Comparison of ENCODE assay signal across 9 cellular contexts in the genomic region with DNA sequence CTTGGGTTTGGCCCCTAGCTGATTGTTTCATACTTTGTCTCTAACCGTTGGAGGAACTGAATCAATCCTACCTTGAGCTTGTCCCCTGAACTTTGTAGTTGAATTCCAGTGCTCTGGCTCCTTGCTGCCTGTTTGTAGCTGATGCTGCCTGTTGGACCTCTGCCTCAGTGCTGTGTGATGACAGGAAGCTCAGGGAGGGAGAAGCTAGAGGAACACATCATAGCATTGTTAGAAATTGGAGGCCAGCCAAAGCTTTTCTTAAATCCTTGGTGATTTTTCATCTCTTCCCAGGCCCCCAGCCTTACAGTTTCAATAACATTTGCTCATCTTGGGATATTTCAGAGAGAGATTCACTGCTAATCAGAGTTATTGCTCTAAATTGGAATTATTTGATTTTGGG. TPM values are rescaled to one million over a fixed set of nuclear protein-coding genes. Genes with fewer than 3 reads are reported as not detected.
A peak's percentile ranks its signal among the peaks of the same experiment; 100 is the strongest.
DNase-seq lines count a peak whose midpoint lies in the region; ATAC-seq and TF ChIP-seq lines count a peak whose summit lies in the region.
"Had no signal": no experiment of that assay in that cellular context is flagged by ENCODE, and none has a peak within 500 bp of the region (broad histone marks: within the 10 kb centered on the region; RNA-seq: fewer than 3 reads in every experiment).

No MANE protein-coding gene starts in this region.

- peaks cover 29% of the 10 kb centered on the region for H3K36me3 ChIP-seq in upper lobe of right lung

- H3K9me3 ChIP-seq in upper lobe of right lung, result no peaks in the 10 kb centered on the region

- H3K4me3 ChIP-seq in fibroblast of mammary gland (ENCODE audit: control insufficient read depth, low read depth, low read length) (no peak overlapping the region), upper lobe of right lung (no peak overlapping the region)

- H3K4me3 Mint-ChIP-seq in WTC11 (no peak overlapping the region), nephron progenitor cell (no peak overlapping the region)

- H3K27me3 ChIP-seq in upper lobe of right lung, result no peaks in the 10 kb centered on the region

- H3K9me3 Mint-ChIP-seq in WTC11 (peaks cover 7% of the 10 kb centered on the region), nephron progenitor cell (peaks cover 14% of the 10 kb centered on the region)

- peaks cover 20% of the 10 kb centered on the region for H3K4me1 ChIP-seq in upper lobe of right lung

- H3K27ac Mint-ChIP-seq in WTC11 (0 out of 2 replicates have a peak overlapping the region, but pooled peaks have one; percentile 28), nephron progenitor cell (peak overlapping the region; percentile 20)

- POLR2A ChIA-PET in WTC11 (lab: Charles Lee), result interaction anchor here (1.6 kb wide), 1 partner anchor 24 kb away, joined by 4 read pairs; no protein-coding TSS in a partner anchor

- CTCF ChIA-PET in WTC11 (lab: Charles Lee), result interaction anchor here (0.6 to 2.8 kb wide), 5 partner anchors 9 to 140 kb away, joined by 3 to 11 read pairs (median 10); no protein-coding TSS in a partner anchor

- H3K27me3 Mint-ChIP-seq in WTC11 (ENCODE audit: low read depth) (no peaks in the 10 kb centered on the region), nephron progenitor cell (ENCODE audit: low read depth, poor library complexity) (no peaks in the 10 kb centered on the region)

- DNase-seq in D341Med (ENCODE audit: low spot score) (peak; percentile 45), WTC11 (ENCODE audit: low spot score) (no peak), fibroblast of mammary gland (ENCODE audit: low read depth) (peak; percentile 83), nephron progenitor cell (no peak), T-helper 9 cell (no peak), upper lobe of right lung (no peak)
- no peak for DNase-seq in stimulated activated CD4-positive, alpha-beta T cell treated with anti-CD3 and anti-CD28 coated beads, Interleukin-4, amount 100 ng/mL, for 4 hours
- DNase-seq: T-helper 1 cell had no signal

- H3K4me1 Mint-ChIP-seq in WTC11 (no peaks in the 10 kb centered on the region), nephron progenitor cell (peaks cover 19% of the 10 kb centered on the region)

- TF ChIP-seq CTCF in WTC11 (IDR thresholded peaks at IDR 0.05), result no peak
- TF ChIP-seq CTCF in fibroblast of mammary gland (conservative IDR thresholded peaks at IDR 0.05; ENCODE audit: control insufficient read depth, insufficient read depth, low read depth, low read length), result no peak
- TF ChIP-seq CTCF in nephron progenitor cell (IDR thresholded peaks at IDR 0.05), result no peak
- TF ChIP-seq CTCF in upper lobe of right lung (IDR thresholded peaks at IDR 0.05), result no peak

- intact Hi-C loops in upper lobe of right lung (cut with DNase I), result no loop called here

- H3K36me3 Mint-ChIP-seq in WTC11 (peaks cover 14% of the 10 kb centered on the region), nephron progenitor cell (ENCODE audit: low read depth) (peaks cover 29% of the 10 kb centered on the region)

- H3K27ac ChIP-seq in upper lobe of right lung, result no peak overlapping the region

- ATAC-seq in WTC11 (no peak), GM18520 (IDR thresholded peaks at IDR 0.05; ENCODE audit: unreplicated experiment) (no peak), upper lobe of right lung (no peak)

TF ChIP-seq in WTC11, 78 proteins besides CTCF, POLR2A, EP300 and RAD21:
- no peak for TF ChIP-seq SMAD4 (CRISPR knock-in tag; IDR thresholded peaks at IDR 0.05)
- no peak for TF ChIP-seq FOXP4 (CRISPR knock-in tag; IDR thresholded peaks at IDR 0.05)
- no peak for TF ChIP-seq MXD4 (CRISPR knock-in tag; IDR thresholded peaks at IDR 0.05; ENCODE audit: borderline replicate concordance)
- no peak for TF ChIP-seq ZNF671 (CRISPR knock-in tag; IDR thresholded peaks at IDR 0.05)
- no peak for TF ChIP-seq ZMAT4 (CRISPR knock-in tag; IDR thresholded peaks at IDR 0.05)
- no peak for TF ChIP-seq NFYB (CRISPR knock-in tag; conservative IDR thresholded peaks at IDR 0.05; ENCODE audit: low read depth)
- no peak for TF ChIP-seq ZNF281 (CRISPR knock-in tag; IDR thresholded peaks at IDR 0.05)
TF ChIP-seq in WTC11: peak in this region for 0.

RNA-seq across cellular contexts. Expression of gene MACF1, which starts 34.0 kb away (rescaled TPM):
- total RNA-seq in WTC11 (2021) (214 to 327 TPM (median 222 TPM) in 3 replicates), upper lobe of right lung (814 TPM)

Comparison
In these comparisons a context has a peak if more than half of its experiments do, and no peak if none do; other contexts are left out.
1. DNase-seq: peak in D341Med (single experiment) and fibroblast of mammary gland (single experiment); none in WTC11 (single experiment), nephron progenitor cell (single experiment), T-helper 9 cell (single experiment), upper lobe of right lung (single experiment) and stimulated activated CD4-positive, alpha-beta T cell treated with anti-CD3 and anti-CD28 coated beads, Interleukin-4, amount 100 ng/mL, for 4 hours (0 of 2).